18 cellular contexts compared by ENCODE assay signal in the genomic region with DNA sequence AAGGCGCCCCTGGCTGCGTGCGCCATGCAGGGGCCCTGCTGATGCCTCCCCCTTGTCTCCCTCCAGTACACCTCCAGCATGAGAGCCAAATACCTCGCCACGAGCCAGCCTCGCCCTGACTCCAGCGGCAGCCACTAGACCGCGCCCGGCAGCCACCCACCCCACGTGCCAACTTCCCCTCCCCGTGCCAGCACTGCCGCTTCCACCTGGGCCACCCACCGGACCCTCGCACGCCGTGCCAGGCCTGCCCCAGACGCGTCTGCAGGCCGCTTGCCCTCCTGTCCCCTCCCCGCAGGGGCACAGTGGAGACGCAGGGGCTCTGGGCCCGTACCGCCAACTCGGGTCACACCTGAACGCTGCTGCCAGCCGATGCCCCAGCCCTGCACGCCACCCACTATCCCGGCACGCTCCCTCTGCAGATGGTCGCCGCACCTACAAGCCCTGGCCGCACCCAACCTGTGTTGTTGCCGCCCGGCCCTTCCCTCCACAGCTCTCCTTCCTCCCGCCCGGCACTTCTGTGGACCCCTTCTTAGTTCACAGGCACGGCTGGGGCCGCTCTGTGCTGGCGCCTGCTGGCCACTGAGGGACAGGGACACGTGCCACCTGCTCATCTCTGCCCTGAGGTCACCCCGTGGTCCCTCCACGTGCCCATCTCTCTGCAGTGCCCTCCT. TPM values are rescaled to one million over a fixed set of nuclear protein-coding genes. Genes with fewer than 3 reads are reported as not detected.
A peak's percentile ranks its signal among the peaks of the same experiment; 100 is the strongest.
DNase-seq lines count a peak whose midpoint lies in the region; ATAC-seq and TF ChIP-seq lines count a peak whose summit lies in the region.
"Had no signal": no experiment of that assay in that cellular context is flagged by ENCODE, and none has a peak within 500 bp of the region (broad histone marks: within the 10 kb centered on the region; RNA-seq: fewer than 3 reads in every experiment).

No MANE protein-coding gene starts in this region.

- H3K27me3 ChIP-seq in SK-N-SH (ENCODE audit: insufficient read depth), result no peaks in the 10 kb centered on the region

- DNase-seq in SK-N-SH (peak; percentile 69), SW480 (ENCODE audit: low spot score) (peak; percentile 96), fibroblast of pulmonary artery (ENCODE audit: low read depth) (no peak), retinal pigment epithelial cell (ENCODE audit: low read depth) (no peak), OCI-LY7 (ENCODE audit: low spot score) (no peak), DMS153 (lab: John Stamatoyannopoulos, UW) (no peak)
- DNase-seq: activated CD4-positive, alpha-beta T cell treated with anti-CD3 and anti-CD28 coated beads, Interleukin-2, amount 50 U/mL, for 4 hours; activated naive CD4-positive, alpha-beta T cell treated with anti-CD3 and anti-CD28 coated beads, Interleukin-2, amount 10 ng/mL, durations not matched to agents 7 days and 5 days; dermis blood vessel endothelial cell; KBM-7; mesenchymal stem cell; NCI-H1092 treated with DMSO at 0.1 percent for 48 hours; NCI-H526; nephron progenitor cell; stimulated activated naive CD4-positive, alpha-beta T cell treated with Interleukin-2 at 50 U/mL for 16 hours had no signal

- ATAC-seq in SK-N-SH treated with all-trans-retinoic acid at 6 μM for 48 hours (no peak), HG02610 (IDR thresholded peaks at IDR 0.05; ENCODE audit: unreplicated experiment) (no peak)

- H4K20me1 ChIP-seq in SK-N-SH (ENCODE audit: insufficient read depth), result peaks cover 48% of the 10 kb centered on the region
- no peaks in the 10 kb centered on the region for H4K20me1 ChIP-seq in OCI-LY7 (ENCODE audit: insufficient read depth, low read length)

- H3K9ac ChIP-seq in SK-N-SH, result no peak overlapping the region

- peak; percentile 24 for TF ChIP-seq RAD21 in SK-N-SH (IDR thresholded peaks at IDR 0.05; ENCODE audit: low read length)

- H3K27ac ChIP-seq in SK-N-SH (ENCODE audit: low read depth in 2 of 2, low read length in 1 of 2) (peak overlapping the region in 1 of 2 experiments; percentile 63; a peak in 1 of 4 replicates), OCI-LY7 (ENCODE audit: low read depth, low read length, poor library complexity, severe bottlenecking) (no peak overlapping the region)
- H3K27ac ChIP-seq: epithelial cell of prostate had no signal

- CTCF ChIA-PET in SK-N-SH (lab: Yijun Ruan, JAX), result interaction anchor here (0.6 to 4.9 kb wide), 14 partner anchors 9 to 211 kb away, joined by 3 to 38 read pairs (median 5); no protein-coding TSS in a partner anchor
- CTCF ChIA-PET in OCI-LY7 (lab: Charles Lee; ENCODE audit: unreplicated experiment), result no interaction called here

- H2AFZ ChIP-seq in SK-N-SH (ENCODE audit: low read depth), result no peak overlapping the region
- H2AFZ ChIP-seq in OCI-LY7 (ENCODE audit: low read length), result no peak overlapping the region

- H3K9me2 ChIP-seq in SK-N-SH (no peaks in the 10 kb centered on the region), OCI-LY7 (ENCODE audit: insufficient read depth, low read length) (no peaks in the 10 kb centered on the region)

- intact Hi-C loops in OCI-LY7 (cut with micrococcal nuclease; ENCODE audit: unreplicated experiment), result no loop called here

- H3K4me1 ChIP-seq in SK-N-SH (ENCODE audit: control insufficient read depth in 1 of 2, insufficient read depth in 2 of 2, low read depth in 1 of 2, low read length in 1 of 2) (peaks cover 0 to 39% of the 10 kb centered on the region in 2 experiments; a peak in 1 of 4 replicates), OCI-LY7 (ENCODE audit: insufficient read depth, low read length, poor library complexity, severe bottlenecking) (no peaks in the 10 kb centered on the region)

- no TSS peak for BruUV-seq in OCI-LY7 (replicated peaks; lab: Mats Ljungman, UMichigan)

- H3K4me3 ChIP-seq in SK-N-SH (ENCODE audit: low read depth in 2 of 2, low read length in 1 of 2) (no peak overlapping the region; a peak in 1 of 4 replicates), fibroblast of pulmonary artery (replicated peaks; ENCODE audit: low read depth, low read length) (no peak overlapping the region), retinal pigment epithelial cell (ENCODE audit: low read length) (no peak overlapping the region), OCI-LY7 (ENCODE audit: low read depth, low read length, poor library complexity, severe bottlenecking) (no peak overlapping the region)

- WGBS in SK-N-SH (ENCODE audit: low lambda C conversion rate), result 93% methylated on average over 31 of the region's 43 CpGs

- 0 out of 2 replicates have a peak, but pooled peaks have one; percentile 13 for TF ChIP-seq CTCF in SK-N-SH (IDR thresholded peaks at IDR 0.05)
- peak; percentile 9 for TF ChIP-seq CTCF in fibroblast of pulmonary artery (IDR thresholded peaks at IDR 0.05; ENCODE audit: low read length, missing control alignments)
- TF ChIP-seq CTCF in retinal pigment epithelial cell (conservative IDR thresholded peaks at IDR 0.05; ENCODE audit: low read depth, low read length), result peak; percentile 34
- TF ChIP-seq CTCF in OCI-LY7 (conservative IDR thresholded peaks at IDR 0.05; ENCODE audit: low read length), result no peak

- H3K4me2 ChIP-seq in SK-N-SH (no peak overlapping the region), OCI-LY7 (ENCODE audit: low read length) (no peak overlapping the region)

- H3K9me3 ChIP-seq in SK-N-SH (no peaks in the 10 kb centered on the region), OCI-LY7 (ENCODE audit: low read length) (no peaks in the 10 kb centered on the region)

- POLR2A ChIA-PET in SK-N-SH (lab: Yijun Ruan, JAX), result no interaction called here
- POLR2A ChIA-PET in OCI-LY7 (lab: Charles Lee), result no interaction called here

- H3K36me3 ChIP-seq in SK-N-SH (replicated peaks in 1 of 2; ENCODE audit: control insufficient read depth in 1 of 2, insufficient read depth in 2 of 2, low read length in 1 of 2), result peaks cover 14 to 64% of the 10 kb centered on the region in 2 experiments
- no peaks in the 10 kb centered on the region for H3K36me3 ChIP-seq in OCI-LY7 (ENCODE audit: insufficient read depth, low read length)

- no peak for TF ChIP-seq EP300 in SK-N-SH (IDR thresholded peaks at IDR 0.05; ENCODE audit: borderline replicate concordance in 1 of 2, low read depth in 1 of 2, low read length in 1 of 2)

- H3F3A ChIP-seq in SK-N-SH (replicated peaks; ENCODE audit: insufficient read depth), result no peaks in the 10 kb centered on the region

- no peaks in the 10 kb centered on the region for H3K79me2 ChIP-seq in SK-N-SH (ENCODE audit: insufficient read depth)
- no peaks in the 10 kb centered on the region for H3K79me2 ChIP-seq in OCI-LY7 (ENCODE audit: insufficient read depth, low read depth, low read length)

TF ChIP-seq in SK-N-SH, 30 proteins besides CTCF, POLR2A, EP300 and RAD21:
- TF ChIP-seq MEF2A (IDR thresholded peaks at IDR 0.05; ENCODE audit: borderline replicate concordance, low read depth) (no peak), SMC3 (IDR thresholded peaks at IDR 0.05; ENCODE audit: low read depth, low read length) (peak; percentile 10; the same call in 1 of the 2 replicates)
- TF ChIP-seq, protein P1, sequence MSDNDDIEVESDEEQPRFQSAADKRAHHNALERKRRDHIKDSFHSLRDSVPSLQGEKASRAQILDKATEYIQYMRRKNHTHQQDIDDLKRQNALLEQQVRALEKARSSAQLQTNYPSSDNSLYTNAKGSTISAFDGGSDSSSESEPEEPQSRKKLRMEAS (IDR thresholded peaks at IDR 0.05; ENCODE audit: low read depth), result no peak

TF ChIP-seq in SK-N-SH treated with all-trans-retinoic acid at 6 μM for 48 hours, 23 proteins besides CTCF, POLR2A, EP300 and RAD21 (continues in another document):
- TF ChIP-seq, protein P2, sequence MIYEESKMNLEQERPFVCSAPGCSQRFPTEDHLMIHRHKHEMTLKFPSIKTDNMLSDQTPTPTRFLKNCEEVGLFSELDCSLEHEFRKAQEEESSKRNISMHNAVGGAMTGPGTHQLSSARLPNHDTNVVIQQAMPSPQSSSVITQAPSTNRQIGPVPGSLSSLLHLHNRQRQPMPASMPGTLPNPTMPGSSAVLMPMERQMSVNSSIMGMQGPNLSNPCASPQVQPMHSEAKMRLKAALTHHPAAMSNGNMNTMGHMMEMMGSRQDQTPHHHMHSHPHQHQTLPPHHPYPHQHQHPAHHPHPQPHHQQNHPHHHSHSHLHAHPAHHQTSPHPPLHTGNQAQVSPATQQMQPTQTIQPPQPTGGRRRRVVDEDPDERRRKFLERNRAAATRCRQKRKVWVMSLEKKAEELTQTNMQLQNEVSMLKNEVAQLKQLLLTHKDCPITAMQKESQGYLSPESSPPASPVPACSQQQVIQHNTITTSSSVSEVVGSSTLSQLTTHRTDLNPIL (CRISPR knock-in tag; IDR thresholded peaks at IDR 0.05; ENCODE audit: low read depth), result no peak
- TF ChIP-seq ZFP3 (CRISPR knock-in tag; IDR thresholded peaks at IDR 0.05) (no peak), PPARA (CRISPR knock-in tag; IDR thresholded peaks at IDR 0.05; ENCODE audit: borderline replicate concordance) (no peak), BACH2 (CRISPR knock-in tag; IDR thresholded peaks at IDR 0.05; ENCODE audit: borderline replicate concordance) (no peak)
- TF ChIP-seq, protein P3, sequence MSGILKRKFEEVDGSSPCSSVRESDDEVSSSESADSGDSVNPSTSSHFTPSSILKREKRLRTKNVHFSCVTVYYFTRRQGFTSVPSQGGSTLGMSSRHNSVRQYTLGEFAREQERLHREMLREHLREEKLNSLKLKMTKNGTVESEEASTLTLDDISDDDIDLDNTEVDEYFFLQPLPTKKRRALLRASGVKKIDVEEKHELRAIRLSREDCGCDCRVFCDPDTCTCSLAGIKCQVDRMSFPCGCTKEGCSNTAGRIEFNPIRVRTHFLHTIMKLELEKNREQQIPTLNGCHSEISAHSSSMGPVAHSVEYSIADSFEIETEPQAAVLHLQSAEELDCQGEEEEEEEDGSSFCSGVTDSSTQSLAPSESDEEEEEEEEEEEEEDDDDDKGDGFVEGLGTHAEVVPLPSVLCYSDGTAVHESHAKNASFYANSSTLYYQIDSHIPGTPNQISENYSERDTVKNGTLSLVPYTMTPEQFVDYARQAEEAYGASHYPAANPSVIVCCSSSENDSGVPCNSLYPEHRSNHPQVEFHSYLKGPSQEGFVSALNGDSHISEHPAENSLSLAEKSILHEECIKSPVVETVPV (CRISPR knock-in tag; IDR thresholded peaks at IDR 0.05), result no peak

RNA-seq across cellular contexts. Expression of a gene that starts 26.3 kb away (rescaled TPM):
- 0.15 and 0.19 TPM in 2 replicates for polyA plus RNA-seq in SK-N-SH (2012; rRNA removed)
- polyA plus RNA-seq in SK-N-SH (2012; cell fraction: cytosol; rRNA removed), result 0.04 and 0.12 TPM in 2 replicates
- polyA plus RNA-seq in SK-N-SH (2012; cell fraction: nucleus; rRNA removed), result 0.29 and 0.69 TPM in 2 replicates
- 1.4 and 1.7 TPM in 2 replicates for total RNA-seq in OCI-LY7 (2014; rRNA removed; shearing (Covaris generic))
- total RNA-seq in OCI-LY7 (2022), result 2.7 and 2.9 TPM in 2 replicates

RNA-seq across cellular contexts. Expression of a gene that starts 30.0 kb away (rescaled TPM):
- 65.3 and 105 TPM in 2 replicates for polyA plus RNA-seq in SK-N-SH (2012; rRNA removed)
- polyA plus RNA-seq in SK-N-SH (2012; cell fraction: cytosol; rRNA removed), result 44.6 and 83.8 TPM in 2 replicates
- polyA plus RNA-seq in SK-N-SH (2012; cell fraction: nucleus; rRNA removed), result 139 and 151 TPM in 2 replicates
- 17.9 and 23.8 TPM in 2 replicates for total RNA-seq in OCI-LY7 (2014; rRNA removed; shearing (Covaris generic))
- total RNA-seq in OCI-LY7 (2022), result 54.8 and 63.6 TPM in 2 replicates

Comparison
In these comparisons a context has a peak if more than half of its experiments do, and no peak if none do; other contexts are left out.
1. DNase-seq: peak in SK-N-SH (single experiment) and SW480 (single experiment); none in fibroblast of pulmonary artery (single experiment), retinal pigment epithelial cell (single experiment), OCI-LY7 (single experiment) and DMS153 (single experiment).